8 cellular contexts compared by ENCODE assay signal in genomic region chr17:46194393-46195216, GRCh38.
DNase-seq lines count a peak whose midpoint lies in the region; ATAC-seq and TF ChIP-seq lines count a peak whose summit lies in the region.

No MANE protein-coding gene starts in this region.

- H3K27ac ChIP-seq in VCaP: peak overlapping the region; percentile 100

- peak; percentile 78 for DNase-seq in activated effector memory CD4-positive, alpha-beta T cell treated with anti-CD3 and anti-CD28 coated beads, Interleukin-2, amount 50 U/mL, for 16 hours
- no peak for DNase-seq in activated effector memory CD4-positive, alpha-beta T cell treated with Interleukin-2 at 50 U/mL for 16 hours
- DNase-seq in NB4 (ENCODE audit: low read depth): peak; percentile 90
- peak; percentile 65 to 67 (median 66) for DNase-seq in effector memory CD8-positive, alpha-beta T cell

- H3K4me1 Mint-ChIP-seq in effector memory CD8-positive, alpha-beta T cell (ENCODE audit: low read depth in 2 of 2): peaks cover 44 to 60% of the 10 kb centered on the region in 2 donors
- H3K4me1 Mint-ChIP-seq in nephron: peaks cover 30% of the 10 kb centered on the region

- ATAC-seq in effector memory CD8-positive, alpha-beta T cell (replicated peaks): peak; percentile 58
- ATAC-seq in HG02885 (IDR thresholded peaks at IDR 0.05; ENCODE audit: poor library complexity, unreplicated experiment) (no peak), GM19328 (IDR thresholded peaks at IDR 0.05; ENCODE audit: unreplicated experiment) (no peak)

- H3K4me3 ChIP-seq in NB4 (ENCODE audit: low read depth, low read length): peak overlapping the region; percentile 70

- peak overlapping the region; percentile 79 to 96 for H3K4me3 Mint-ChIP-seq in effector memory CD8-positive, alpha-beta T cell
- H3K4me3 Mint-ChIP-seq in nephron: peak overlapping the region; percentile 89 to 96 (median 92)

- peaks cover 40% of the 10 kb centered on the region for H3K36me3 Mint-ChIP-seq in effector memory CD8-positive, alpha-beta T cell (ENCODE audit: insufficient read depth)
- peaks cover 13% of the 10 kb centered on the region for H3K36me3 Mint-ChIP-seq in nephron (ENCODE audit: low read depth)

- no peaks in the 10 kb centered on the region for H3K27me3 Mint-ChIP-seq in effector memory CD8-positive, alpha-beta T cell
- H3K27me3 Mint-ChIP-seq in nephron (ENCODE audit: low read depth): no peaks in the 10 kb centered on the region

- TF ChIP-seq CTCF in NB4 (IDR thresholded peaks at IDR 0.05; ENCODE audit: low read depth, low read length) (peak; percentile 57), VCaP (conservative IDR thresholded peaks at IDR 0.05) (peak; percentile 91), nephron (IDR thresholded peaks at IDR 0.05; ENCODE audit: unreplicated experiment in 3 of 3) (peak; percentile 56 to 65 (median 62))

- peak overlapping the region; percentile 95 to 96 for H3K27ac Mint-ChIP-seq in effector memory CD8-positive, alpha-beta T cell
- peak overlapping the region; percentile 82 to 97 (median 86) for H3K27ac Mint-ChIP-seq in nephron

- peak; percentile 67 for TF ChIP-seq POLR2A in NB4 (IDR thresholded peaks at IDR 0.05; ENCODE audit: extremely low read depth, insufficient read length)

- no peaks in the 10 kb centered on the region for H3K9me3 Mint-ChIP-seq in effector memory CD8-positive, alpha-beta T cell
- H3K9me3 Mint-ChIP-seq in nephron: no peaks in the 10 kb centered on the region
